3 cellular contexts compared by ENCODE assay signal in the genomic region with DNA sequence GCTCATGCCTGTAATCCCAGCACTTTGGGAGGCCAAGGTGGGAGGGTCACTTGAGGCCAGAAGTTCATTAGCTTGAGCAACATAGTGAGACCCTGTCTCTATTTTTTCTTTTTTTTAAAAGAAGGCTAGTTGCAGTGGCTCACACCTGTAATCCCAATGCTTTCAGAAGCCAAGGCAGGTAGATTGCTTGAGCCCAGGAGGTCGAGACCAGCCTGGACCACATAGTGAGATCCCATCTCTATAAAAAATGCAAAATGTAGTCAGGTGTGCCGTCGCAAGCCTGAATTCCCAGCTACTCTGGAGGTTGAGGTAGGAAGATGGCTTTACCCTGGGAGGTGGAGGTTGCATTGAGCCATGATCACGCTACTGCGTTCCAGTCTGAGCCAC.
A peak's percentile ranks its signal among the peaks of the same experiment; 100 is the strongest.
TF ChIP-seq lines count a peak whose summit lies in the region.

No MANE protein-coding gene starts in this region.

TF ChIP-seq in HEK293, 187 proteins besides CTCF, POLR2A, EP300 and RAD21:
- TF ChIP-seq ZNF121 (tag by site-specific recombination; IDR thresholded peaks at IDR 0.05) (0 out of 2 replicates have a peak, but pooled peaks have one; percentile 16), ZNF658 (tag by site-specific recombination; IDR thresholded peaks at IDR 0.05) (no peak)

TF ChIP-seq in WTC11, 78 proteins besides CTCF, POLR2A, EP300 and RAD21:
- peak; percentile 47; the same call in 1 of the 2 replicates for TF ChIP-seq ZNF121 (CRISPR knock-in tag; IDR thresholded peaks at IDR 0.05)
- TF ChIP-seq NFYB (CRISPR knock-in tag; conservative IDR thresholded peaks at IDR 0.05; ENCODE audit: low read depth): no peak

TF ChIP-seq in H1, 55 proteins besides CTCF, POLR2A, EP300 and RAD21:
- TF ChIP-seq POLR2AphosphoS5 (IDR thresholded peaks at IDR 0.05; ENCODE audit: low read depth, low read length) (no peak), MAFK (IDR thresholded peaks at IDR 0.05; ENCODE audit: low read depth, low read length) (no peak), JUN (IDR thresholded peaks at IDR 0.05; ENCODE audit: low read depth, low read length) (no peak), CHD2 (IDR thresholded peaks at IDR 0.05; ENCODE audit: low read length) (no peak), CREB1 (IDR thresholded peaks at IDR 0.05) (no peak)
- TF ChIP-seq, protein P1, sequence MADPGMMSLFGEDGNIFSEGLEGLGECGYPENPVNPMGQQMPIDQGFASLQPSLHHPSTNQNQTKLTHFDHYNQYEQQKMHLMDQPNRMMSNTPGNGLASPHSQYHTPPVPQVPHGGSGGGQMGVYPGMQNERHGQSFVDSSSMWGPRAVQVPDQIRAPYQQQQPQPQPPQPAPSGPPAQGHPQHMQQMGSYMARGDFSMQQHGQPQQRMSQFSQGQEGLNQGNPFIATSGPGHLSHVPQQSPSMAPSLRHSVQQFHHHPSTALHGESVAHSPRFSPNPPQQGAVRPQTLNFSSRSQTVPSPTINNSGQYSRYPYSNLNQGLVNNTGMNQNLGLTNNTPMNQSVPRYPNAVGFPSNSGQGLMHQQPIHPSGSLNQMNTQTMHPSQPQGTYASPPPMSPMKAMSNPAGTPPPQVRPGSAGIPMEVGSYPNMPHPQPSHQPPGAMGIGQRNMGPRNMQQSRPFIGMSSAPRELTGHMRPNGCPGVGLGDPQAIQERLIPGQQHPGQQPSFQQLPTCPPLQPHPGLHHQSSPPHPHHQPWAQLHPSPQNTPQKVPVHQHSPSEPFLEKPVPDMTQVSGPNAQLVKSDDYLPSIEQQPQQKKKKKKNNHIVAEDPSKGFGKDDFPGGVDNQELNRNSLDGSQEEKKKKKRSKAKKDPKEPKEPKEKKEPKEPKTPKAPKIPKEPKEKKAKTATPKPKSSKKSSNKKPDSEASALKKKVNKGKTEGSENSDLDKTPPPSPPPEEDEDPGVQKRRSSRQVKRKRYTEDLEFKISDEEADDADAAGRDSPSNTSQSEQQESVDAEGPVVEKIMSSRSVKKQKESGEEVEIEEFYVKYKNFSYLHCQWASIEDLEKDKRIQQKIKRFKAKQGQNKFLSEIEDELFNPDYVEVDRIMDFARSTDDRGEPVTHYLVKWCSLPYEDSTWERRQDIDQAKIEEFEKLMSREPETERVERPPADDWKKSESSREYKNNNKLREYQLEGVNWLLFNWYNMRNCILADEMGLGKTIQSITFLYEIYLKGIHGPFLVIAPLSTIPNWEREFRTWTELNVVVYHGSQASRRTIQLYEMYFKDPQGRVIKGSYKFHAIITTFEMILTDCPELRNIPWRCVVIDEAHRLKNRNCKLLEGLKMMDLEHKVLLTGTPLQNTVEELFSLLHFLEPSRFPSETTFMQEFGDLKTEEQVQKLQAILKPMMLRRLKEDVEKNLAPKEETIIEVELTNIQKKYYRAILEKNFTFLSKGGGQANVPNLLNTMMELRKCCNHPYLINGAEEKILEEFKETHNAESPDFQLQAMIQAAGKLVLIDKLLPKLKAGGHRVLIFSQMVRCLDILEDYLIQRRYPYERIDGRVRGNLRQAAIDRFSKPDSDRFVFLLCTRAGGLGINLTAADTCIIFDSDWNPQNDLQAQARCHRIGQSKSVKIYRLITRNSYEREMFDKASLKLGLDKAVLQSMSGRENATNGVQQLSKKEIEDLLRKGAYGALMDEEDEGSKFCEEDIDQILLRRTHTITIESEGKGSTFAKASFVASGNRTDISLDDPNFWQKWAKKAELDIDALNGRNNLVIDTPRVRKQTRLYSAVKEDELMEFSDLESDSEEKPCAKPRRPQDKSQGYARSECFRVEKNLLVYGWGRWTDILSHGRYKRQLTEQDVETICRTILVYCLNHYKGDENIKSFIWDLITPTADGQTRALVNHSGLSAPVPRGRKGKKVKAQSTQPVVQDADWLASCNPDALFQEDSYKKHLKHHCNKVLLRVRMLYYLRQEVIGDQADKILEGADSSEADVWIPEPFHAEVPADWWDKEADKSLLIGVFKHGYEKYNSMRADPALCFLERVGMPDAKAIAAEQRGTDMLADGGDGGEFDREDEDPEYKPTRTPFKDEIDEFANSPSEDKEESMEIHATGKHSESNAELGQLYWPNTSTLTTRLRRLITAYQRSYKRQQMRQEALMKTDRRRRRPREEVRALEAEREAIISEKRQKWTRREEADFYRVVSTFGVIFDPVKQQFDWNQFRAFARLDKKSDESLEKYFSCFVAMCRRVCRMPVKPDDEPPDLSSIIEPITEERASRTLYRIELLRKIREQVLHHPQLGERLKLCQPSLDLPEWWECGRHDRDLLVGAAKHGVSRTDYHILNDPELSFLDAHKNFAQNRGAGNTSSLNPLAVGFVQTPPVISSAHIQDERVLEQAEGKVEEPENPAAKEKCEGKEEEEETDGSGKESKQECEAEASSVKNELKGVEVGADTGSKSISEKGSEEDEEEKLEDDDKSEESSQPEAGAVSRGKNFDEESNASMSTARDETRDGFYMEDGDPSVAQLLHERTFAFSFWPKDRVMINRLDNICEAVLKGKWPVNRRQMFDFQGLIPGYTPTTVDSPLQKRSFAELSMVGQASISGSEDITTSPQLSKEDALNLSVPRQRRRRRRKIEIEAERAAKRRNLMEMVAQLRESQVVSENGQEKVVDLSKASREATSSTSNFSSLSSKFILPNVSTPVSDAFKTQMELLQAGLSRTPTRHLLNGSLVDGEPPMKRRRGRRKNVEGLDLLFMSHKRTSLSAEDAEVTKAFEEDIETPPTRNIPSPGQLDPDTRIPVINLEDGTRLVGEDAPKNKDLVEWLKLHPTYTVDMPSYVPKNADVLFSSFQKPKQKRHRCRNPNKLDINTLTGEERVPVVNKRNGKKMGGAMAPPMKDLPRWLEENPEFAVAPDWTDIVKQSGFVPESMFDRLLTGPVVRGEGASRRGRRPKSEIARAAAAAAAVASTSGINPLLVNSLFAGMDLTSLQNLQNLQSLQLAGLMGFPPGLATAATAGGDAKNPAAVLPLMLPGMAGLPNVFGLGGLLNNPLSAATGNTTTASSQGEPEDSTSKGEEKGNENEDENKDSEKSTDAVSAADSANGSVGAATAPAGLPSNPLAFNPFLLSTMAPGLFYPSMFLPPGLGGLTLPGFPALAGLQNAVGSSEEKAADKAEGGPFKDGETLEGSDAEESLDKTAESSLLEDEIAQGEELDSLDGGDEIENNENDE (IDR thresholded peaks at IDR 0.05; ENCODE audit: insufficient replicate concordance, low read length): no peak
- TF ChIP-seq, protein P2, sequence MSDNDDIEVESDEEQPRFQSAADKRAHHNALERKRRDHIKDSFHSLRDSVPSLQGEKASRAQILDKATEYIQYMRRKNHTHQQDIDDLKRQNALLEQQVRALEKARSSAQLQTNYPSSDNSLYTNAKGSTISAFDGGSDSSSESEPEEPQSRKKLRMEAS (IDR thresholded peaks at IDR 0.05): no peak
TF ChIP-seq in H1: peak in this region for 0.
